Comparison of ENCODE assay signal across 22 cellular contexts in genomic region chr2:230362030-230362691, GRCh38. TPM values are rescaled to one million over a fixed set of nuclear protein-coding genes. Genes with fewer than 3 reads are reported as not detected.
DNase-seq lines count a peak whose midpoint lies in the region; ATAC-seq and TF ChIP-seq lines count a peak whose summit lies in the region.
"Had no signal": no experiment of that assay in that cellular context is flagged by ENCODE, and none has a peak within 500 bp of the region (broad histone marks: within the 10 kb centered on the region; RNA-seq: fewer than 3 reads in every experiment).

No MANE protein-coding gene starts in this region.

- H3F3A ChIP-seq in SU-DHL-6 (ENCODE audit: insufficient read depth), result no peaks in the 10 kb centered on the region; the same call in 1 of the 2 replicates

- peaks cover 16% of the 10 kb centered on the region for H3K4me1 ChIP-seq in CD4-positive, CD25-positive, alpha-beta regulatory T cell (ENCODE audit: control insufficient read depth, insufficient read depth, low read length, poor library complexity, severe bottlenecking)
- H3K4me1 ChIP-seq in DND-41 (ENCODE audit: insufficient read depth, low read length), result peaks cover 11% of the 10 kb centered on the region
- no peaks in the 10 kb centered on the region for H3K4me1 ChIP-seq in testis
- no peaks in the 10 kb centered on the region for H3K4me1 ChIP-seq in Caco-2
- no peaks in the 10 kb centered on the region for H3K4me1 ChIP-seq in sigmoid colon
- H3K4me1 ChIP-seq: BE2C, psoas muscle, upper lobe of left lung had no signal

- peaks cover 0 to 5% (median 2%) of the 10 kb centered on the region in 7 donors for H3K9me3 Mint-ChIP-seq in CD4-positive, CD25-positive, alpha-beta regulatory T cell
- no peaks in the 10 kb centered on the region for H3K9me3 Mint-ChIP-seq in central memory CD8-positive, alpha-beta T cell
- H3K9me3 Mint-ChIP-seq in Caco-2 (ENCODE audit: unreplicated experiment), result no peaks in the 10 kb centered on the region

- H3K79me2 ChIP-seq in DND-41 (ENCODE audit: insufficient read depth, low read length) (no peaks in the 10 kb centered on the region), SU-DHL-6 (ENCODE audit: insufficient read depth, low read length) (no peaks in the 10 kb centered on the region)
- H3K79me2 ChIP-seq: hepatocyte had no signal

- H3K9me2 ChIP-seq in SU-DHL-6 (replicated peaks; ENCODE audit: insufficient read depth, low read length), result no peaks in the 10 kb centered on the region

- POLR2A ChIA-PET in Caco-2 (lab: Charles Lee), result no interaction called here

- ATAC-seq in CD4-positive, CD25-positive, alpha-beta regulatory T cell (ENCODE audit: low read depth in 2 of 2), result peak; percentile 50 to 53
- ATAC-seq in DND-41 (ENCODE audit: insufficient read depth, low read depth) (peak; percentile 79), HG02852 (IDR thresholded peaks at IDR 0.05; ENCODE audit: unreplicated experiment) (no peak)
- ATAC-seq in central memory CD8-positive, alpha-beta T cell (replicated peaks; ENCODE audit: extremely low read depth, poor library complexity, severe bottlenecking), result no peak
- ATAC-seq: psoas muscle had no signal

- peak overlapping the region; percentile 27 for H3K4me3 ChIP-seq in CD4-positive, CD25-positive, alpha-beta regulatory T cell (ENCODE audit: low read depth, low read length)
- H3K4me3 ChIP-seq in DND-41 (ENCODE audit: low read depth in 1 of 2, low read length in 2 of 2) (no peak overlapping the region), SU-DHL-6 (ENCODE audit: insufficient read depth, low read length, poor library complexity, severe bottlenecking) (no peak overlapping the region), testis (no peak overlapping the region), Caco-2 (ENCODE audit: low read depth, low read length) (no peak overlapping the region), sigmoid colon (no peak overlapping the region)
- H3K4me3 ChIP-seq: hepatocyte, psoas muscle, upper lobe of left lung had no signal

- no peak overlapping the region for H3K4me2 ChIP-seq in DND-41 (ENCODE audit: insufficient read depth, low read length)
- H3K4me2 ChIP-seq in SU-DHL-6 (ENCODE audit: low read depth, low read length, poor library complexity, severe bottlenecking), result peak overlapping the region; percentile 20
- H3K4me2 ChIP-seq: hepatocyte had no signal

- TF ChIP-seq CTCF in DND-41 (IDR thresholded peaks at IDR 0.05; ENCODE audit: borderline replicate concordance, extremely low read depth, low read length, poor library complexity, severe bottlenecking) (no peak), SU-DHL-6 (IDR thresholded peaks at IDR 0.05; ENCODE audit: insufficient read depth, low read length, poor library complexity, severe bottlenecking) (no peak), testis (IDR thresholded peaks at IDR 0.05) (no peak), Caco-2 (IDR thresholded peaks at IDR 0.05; ENCODE audit: insufficient read depth in 1 of 2, low read depth in 1 of 2, low read length in 1 of 2, severe bottlenecking in 1 of 2, unreplicated experiment in 1 of 2) (no peak), sigmoid colon (IDR thresholded peaks at IDR 0.05) (no peak)

- WGBS in testis, 2 donors, result 75 to 92% methylated on average over 1 of the region's 1 CpG
- 36 to 59% methylated on average over 1 of the region's 1 CpG for WGBS in sigmoid colon, 2 donors

- TF ChIP-seq EP300 in sigmoid colon (IDR thresholded peaks at IDR 0.05), result no peak

- CTCF ChIA-PET in Caco-2 (lab: Charles Lee), result no interaction called here

- H3K9ac ChIP-seq in DND-41 (ENCODE audit: low read depth, low read length) (no peak overlapping the region), SU-DHL-6 (ENCODE audit: low read length) (no peak overlapping the region)

- peak in 1 of 3 donors; percentile 52 for DNase-seq in CD4-positive, CD25-positive, alpha-beta regulatory T cell
- DNase-seq in DND-41 (no peak), testis (no peak), Caco-2 (no peak), sigmoid colon (no peak)
- no peak for DNase-seq in central memory CD8-positive, alpha-beta T cell (ENCODE audit: low spot score in 2 of 2)
- DNase-seq: activated CD4-positive, CD25-positive, alpha-beta regulatory T cell treated with anti-CD3 and anti-CD28 coated beads, Interleukin-2, amount 50 U/mL, for 72 hours; BE2C; DMS53; HCEC 1CT; kidney; mammary epithelial cell; NCI-H187; NCI-H446; nephron progenitor cell; psoas muscle; SHP77 treated with DMSO at 0.1 percent for 48 hours; T1000; upper lobe of left lung had no signal

- H3K36me3 ChIP-seq in CD4-positive, CD25-positive, alpha-beta regulatory T cell (ENCODE audit: control insufficient read depth, insufficient read depth, low read length), result peaks cover 61% of the 10 kb centered on the region
- peaks cover 57% of the 10 kb centered on the region for H3K36me3 ChIP-seq in DND-41 (ENCODE audit: insufficient read depth, low read length)
- H3K36me3 ChIP-seq in SU-DHL-6 (ENCODE audit: low read length), result peaks cover 21% of the 10 kb centered on the region
- no peaks in the 10 kb centered on the region for H3K36me3 ChIP-seq in testis (ENCODE audit: low read depth, missing control alignments)
- no peaks in the 10 kb centered on the region for H3K36me3 ChIP-seq in Caco-2 (ENCODE audit: control insufficient read depth, insufficient read depth, low read length)
- peaks cover 0 to 47% (median 2%) of the 10 kb centered on the region in 4 donors for H3K36me3 ChIP-seq in sigmoid colon
- H3K36me3 ChIP-seq: BE2C had no signal

- no peaks in the 10 kb centered on the region for H3K27me3 ChIP-seq in CD4-positive, CD25-positive, alpha-beta regulatory T cell (ENCODE audit: control insufficient read depth, insufficient read depth, low read length)
- H3K27me3 ChIP-seq in DND-41 (ENCODE audit: insufficient read depth, low read length, poor library complexity) (no peaks in the 10 kb centered on the region), SU-DHL-6 (ENCODE audit: low read length) (no peaks in the 10 kb centered on the region), testis (no peaks in the 10 kb centered on the region), Caco-2 (replicated peaks; ENCODE audit: control insufficient read depth, insufficient read depth, low read length) (no peaks in the 10 kb centered on the region), sigmoid colon (no peaks in the 10 kb centered on the region)
- H3K27me3 ChIP-seq: BE2C, hepatocyte, upper lobe of left lung had no signal

- intact Hi-C loops in testis (cut with DNase I; ENCODE audit: low total_unique reads), result no loop called here
- intact Hi-C loops in Caco-2 (cut with micrococcal nuclease; ENCODE audit: unreplicated experiment), result no loop called here
- intact Hi-C loops in sigmoid colon (cut with DNase I), result no loop called here

- peaks cover 79% of the 10 kb centered on the region for H3K36me3 Mint-ChIP-seq in CD4-positive, CD25-positive, alpha-beta regulatory T cell
- peaks cover 38% of the 10 kb centered on the region for H3K36me3 Mint-ChIP-seq in central memory CD8-positive, alpha-beta T cell (ENCODE audit: insufficient read depth)
- no peaks in the 10 kb centered on the region for H3K36me3 Mint-ChIP-seq in Caco-2 (ENCODE audit: insufficient read depth, unreplicated experiment)

- H3K4me3 Mint-ChIP-seq in CD4-positive, CD25-positive, alpha-beta regulatory T cell, result peak overlapping the region; percentile 8 to 36 (median 24)
- H3K4me3 Mint-ChIP-seq in central memory CD8-positive, alpha-beta T cell, result peak overlapping the region; percentile 1
- no peak overlapping the region for H3K4me3 Mint-ChIP-seq in Caco-2 (ENCODE audit: unreplicated experiment)
- H3K4me3 Mint-ChIP-seq: nephron progenitor cell had no signal

- H3K27ac Mint-ChIP-seq in CD4-positive, CD25-positive, alpha-beta regulatory T cell, result peak overlapping the region; percentile 70 to 81 (median 79)
- peak overlapping the region; percentile 64 for H3K27ac Mint-ChIP-seq in central memory CD8-positive, alpha-beta T cell (ENCODE audit: low read depth)
- H3K27ac Mint-ChIP-seq in Caco-2 (ENCODE audit: unreplicated experiment), result no peak overlapping the region
- H3K27ac Mint-ChIP-seq: nephron progenitor cell had no signal

- TF ChIP-seq POLR2A in testis (IDR thresholded peaks at IDR 0.05) (no peak), sigmoid colon (IDR thresholded peaks at IDR 0.05) (no peak)

- H3K9me3 ChIP-seq in CD4-positive, CD25-positive, alpha-beta regulatory T cell (ENCODE audit: control insufficient read depth in 2 of 2, low read length in 2 of 2), result no peaks in the 10 kb centered on the region
- H3K9me3 ChIP-seq in DND-41 (ENCODE audit: insufficient read depth, low read length, severe bottlenecking) (no peaks in the 10 kb centered on the region), SU-DHL-6 (ENCODE audit: insufficient read depth, low read length) (no peaks in the 10 kb centered on the region), testis (no peaks in the 10 kb centered on the region), Caco-2 (no peaks in the 10 kb centered on the region), sigmoid colon (peaks cover 0 to under 1% (median 0%) of the 10 kb centered on the region in 4 donors)
- H3K9me3 ChIP-seq: BE2C, psoas muscle, upper lobe of left lung had no signal

- H3K27ac ChIP-seq in CD4-positive, CD25-positive, alpha-beta regulatory T cell (ENCODE audit: insufficient read depth, low read length, poor library complexity, severe bottlenecking), result peak overlapping the region; percentile 45
- H3K27ac ChIP-seq in DND-41 (ENCODE audit: low read length) (no peak overlapping the region), SU-DHL-6 (ENCODE audit: low read depth, low read length) (peak overlapping the region; percentile 55), testis (no peak overlapping the region), sigmoid colon (no peak overlapping the region)
- H3K27ac ChIP-seq: hepatocyte, psoas muscle, upper lobe of left lung had no signal

- no peak overlapping the region for H2AFZ ChIP-seq in DND-41 (ENCODE audit: low read depth, low read length)
- peak overlapping the region; percentile 1 for H2AFZ ChIP-seq in SU-DHL-6 (ENCODE audit: low read depth, low read length, severe bottlenecking)
- H2AFZ ChIP-seq: hepatocyte had no signal

- no TSS peak for BruUV-seq in Caco-2 (replicated peaks; lab: Mats Ljungman, UMichigan)

- H4K20me1 ChIP-seq in DND-41 (ENCODE audit: insufficient read depth, low read length), result no peaks in the 10 kb centered on the region
- H4K20me1 ChIP-seq in SU-DHL-6 (ENCODE audit: low read depth, low read length), result no peaks in the 10 kb centered on the region

- peaks cover 28 to 46% (median 33%) of the 10 kb centered on the region in 4 donors for H3K4me1 Mint-ChIP-seq in CD4-positive, CD25-positive, alpha-beta regulatory T cell
- H3K4me1 Mint-ChIP-seq in central memory CD8-positive, alpha-beta T cell, result peaks cover 42% of the 10 kb centered on the region
- no peaks in the 10 kb centered on the region for H3K4me1 Mint-ChIP-seq in Caco-2 (ENCODE audit: low read depth, unreplicated experiment)
- H3K4me1 Mint-ChIP-seq: nephron progenitor cell had no signal

- peaks cover 5% of the 10 kb centered on the region for H3K27me3 Mint-ChIP-seq in CD4-positive, CD25-positive, alpha-beta regulatory T cell
- no peaks in the 10 kb centered on the region for H3K27me3 Mint-ChIP-seq in central memory CD8-positive, alpha-beta T cell
- peaks cover 4% of the 10 kb centered on the region for H3K27me3 Mint-ChIP-seq in Caco-2 (ENCODE audit: insufficient read depth, unreplicated experiment)

RNA-seq across cellular contexts. Expression of gene SP140L, which starts 35.2 kb away (rescaled TPM):
- total RNA-seq in CD4-positive, CD25-positive, alpha-beta regulatory T cell, result 68.5 TPM
- polyA plus RNA-seq in CD4-positive, CD25-positive, alpha-beta regulatory T cell, result 10 to 100 TPM; 14.3 to 25.9 (median 22.6) TPM
- total RNA-seq in testis, result 10 to 100 TPM in 1 of 2 donors, 1 to 10 TPM in 1; 7.9 to 21.9 TPM
- polyA plus RNA-seq in testis (ENCODE audit: insufficient read depth, low read depth, low replicate concordance), result 7.2 TPM
- total RNA-seq in Caco-2 (2022), result 0.26 TPM in 1 of 2 replicates, not detected in the other
- 10 to 100 TPM in 1 of 4 donors, 1 to 10 TPM in 3; 4.3 to 10.5 (median 6.5) TPM for total RNA-seq in sigmoid colon
- polyA plus RNA-seq in sigmoid colon, result 10 to 100 TPM in 1 of 3 donors, 1 to 10 TPM in 2; 6.5 to 28.2 (median 9.0) TPM

RNA-seq across cellular contexts. Expression of gene SP100, which starts 53.8 kb away (rescaled TPM):
- total RNA-seq in CD4-positive, CD25-positive, alpha-beta regulatory T cell, result 335 TPM
- 100 to 1,000 TPM; 116 to 130 (median 122) TPM for polyA plus RNA-seq in CD4-positive, CD25-positive, alpha-beta regulatory T cell
- total RNA-seq in testis, result 10 to 100 TPM; 26.8 to 43.7 TPM
- polyA plus RNA-seq in testis (ENCODE audit: insufficient read depth, low read depth, low replicate concordance), result 15.2 TPM
- 6.3 and 7.8 TPM in 2 replicates for total RNA-seq in Caco-2 (2022)
- 100 to 1,000 TPM in 3 of 4 donors, 10 to 100 TPM in 1; 91.2 to 141 (median 113) TPM for total RNA-seq in sigmoid colon
- 10 to 100 TPM; 50.4 to 91.0 (median 55.9) TPM for polyA plus RNA-seq in sigmoid colon

Comparison
In these comparisons a context has a peak if more than half of its experiments do, and no peak if none do; other contexts are left out.
1. ATAC-seq: peak in CD4-positive, CD25-positive, alpha-beta regulatory T cell (2 of 2) and DND-41 (single experiment); none in central memory CD8-positive, alpha-beta T cell (single experiment) and HG02852 (single experiment).
2. H3K27ac ChIP-seq: peak in CD4-positive, CD25-positive, alpha-beta regulatory T cell (single experiment) and SU-DHL-6 (single experiment); none in DND-41 (single experiment), testis (0 of 2) and sigmoid colon (0 of 4).